Comparison of ENCODE assay signal across 12 cellular contexts in the genomic region with DNA sequence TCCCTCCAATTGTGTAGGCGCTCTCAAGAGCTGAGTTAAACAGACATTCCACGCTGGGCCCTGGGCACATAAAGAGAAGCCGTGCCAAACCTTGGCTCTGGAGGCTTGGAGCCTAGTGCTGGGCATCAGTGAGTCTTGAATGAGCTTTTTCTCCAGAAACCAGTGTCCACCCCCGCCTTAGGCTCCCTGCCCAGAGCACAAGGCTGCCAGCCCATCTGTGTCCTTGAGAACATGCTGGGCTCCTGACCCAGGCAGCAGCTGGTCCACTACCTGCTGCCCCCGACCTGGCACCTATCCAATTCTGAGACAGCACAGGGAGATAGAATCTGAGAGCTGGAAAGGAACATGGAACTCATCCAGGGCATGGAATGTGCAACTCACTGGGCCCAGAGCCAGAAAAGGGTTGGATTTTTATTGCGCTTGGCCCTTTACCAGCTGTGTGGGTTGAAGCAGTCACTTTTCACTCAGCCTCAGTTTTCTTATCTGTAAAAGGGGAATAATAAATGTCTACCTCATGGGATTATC.
A peak's percentile ranks its signal among the peaks of the same experiment; 100 is the strongest.
DNase-seq lines count a peak whose midpoint lies in the region; ATAC-seq and TF ChIP-seq lines count a peak whose summit lies in the region.
"Had no signal": no experiment of that assay in that cellular context is flagged by ENCODE, and none has a peak within 500 bp of the region (broad histone marks: within the 10 kb centered on the region; RNA-seq: fewer than 3 reads in every experiment).

No MANE protein-coding gene starts in this region.

- TF ChIP-seq POLR2A in heart left ventricle (IDR thresholded peaks at IDR 0.05) (no peak), thyroid gland (IDR thresholded peaks at IDR 0.05) (no peak)

- H3K27ac ChIP-seq in heart left ventricle (no peak overlapping the region), right cardiac atrium (ENCODE audit: low read length) (no peak overlapping the region), thyroid gland (no peak overlapping the region)
- H3K27ac ChIP-seq: SK-N-MC had no signal

- DNase-seq in heart left ventricle, result peak in 3 of 5 donors; percentile 29 to 60 (median 60)
- DNase-seq in right cardiac atrium, result no peak
- DNase-seq in NCI-H524 (lab: John Stamatoyannopoulos, UW), result peak; percentile 69 to 79
- peak; percentile 3 to 13 for DNase-seq in cardiac fibroblast (ENCODE audit: low read depth in 2 of 2)
- DNase-seq in thyroid gland, result peak; percentile 88 to 95
- no peak for DNase-seq in activated CD8-positive, alpha-beta T cell treated with anti-CD3 and anti-CD28 coated beads, Interleukin-2, amount 10 ng/mL, durations not matched to agents 7 days and 5 days
- DNase-seq in left colon, result no peak
- no peak for DNase-seq in CD14-positive monocyte (ENCODE audit: low spot score)
- DNase-seq: activated CD4-positive, alpha-beta T cell treated with anti-CD3 and anti-CD28 coated beads, Interleukin-2, amount 50 U/mL, for 4 hours; Kasumi-1; mesenchymal stem cell had no signal

- CTCF ChIA-PET in activated CD8-positive, alpha-beta T cell treated with anti-CD3 and anti-CD28 coated beads, Interleukin-2, amount 10 ng/mL, durations not matched to agents 7 days and 5 days (lab: Charles Lee), result no interaction called here

- 46 to 49% (median 46%) methylated on average over 6 of the region's 6 CpGs for WGBS in heart left ventricle, 4 donors
- 58% methylated on average over 6 of the region's 6 CpGs for WGBS in right cardiac atrium
- WGBS in thyroid gland, 2 donors, result 22 to 37% methylated on average over 6 of the region's 6 CpGs

- intact Hi-C loops in heart left ventricle (cut with DNase I), result no loop called here
- intact Hi-C loops in right cardiac atrium (cut with DNase I), result no loop called here
- intact Hi-C loops in thyroid gland (cut with DNase I), result no loop called here
- intact Hi-C loops in left colon (cut with DNase I, micrococcal nuclease), result no loop called here
- intact Hi-C loops in CD14-positive monocyte (cut with micrococcal nuclease), result no loop called here

- H3K9me3 Mint-ChIP-seq in activated CD8-positive, alpha-beta T cell treated with anti-CD3 and anti-CD28 coated beads, Interleukin-2, amount 10 ng/mL, durations not matched to agents 7 days and 5 days (ENCODE audit: insufficient read depth), result no peaks in the 10 kb centered on the region
- peaks cover 0 to 2% (median 0%) of the 10 kb centered on the region in 7 donors for H3K9me3 Mint-ChIP-seq in CD14-positive monocyte

- H3K4me1 ChIP-seq in heart left ventricle (no peaks in the 10 kb centered on the region), right cardiac atrium (ENCODE audit: control insufficient read depth, insufficient read depth, low read length) (no peaks in the 10 kb centered on the region), thyroid gland (no peaks in the 10 kb centered on the region)

- peaks cover 0 to 13% (median 5%) of the 10 kb centered on the region in 9 donors for H3K27me3 ChIP-seq in heart left ventricle
- H3K27me3 ChIP-seq in right cardiac atrium (ENCODE audit: control insufficient read depth, insufficient read depth), result peaks cover 5% of the 10 kb centered on the region
- no peaks in the 10 kb centered on the region for H3K27me3 ChIP-seq in thyroid gland

- H3K36me3 ChIP-seq in heart left ventricle, result no peaks in the 10 kb centered on the region
- H3K36me3 ChIP-seq in thyroid gland, result no peaks in the 10 kb centered on the region

- H3K9me3 ChIP-seq in heart left ventricle (no peaks in the 10 kb centered on the region), right cardiac atrium (ENCODE audit: control insufficient read depth, low read length) (no peaks in the 10 kb centered on the region), thyroid gland (no peaks in the 10 kb centered on the region)

- H3K27ac Mint-ChIP-seq in activated CD8-positive, alpha-beta T cell treated with anti-CD3 and anti-CD28 coated beads, Interleukin-2, amount 10 ng/mL, durations not matched to agents 7 days and 5 days, result no peak overlapping the region
- H3K27ac Mint-ChIP-seq in CD14-positive monocyte, result no peak overlapping the region

- H3K27me3 Mint-ChIP-seq in activated CD8-positive, alpha-beta T cell treated with anti-CD3 and anti-CD28 coated beads, Interleukin-2, amount 10 ng/mL, durations not matched to agents 7 days and 5 days (ENCODE audit: low read depth), result peaks cover 25% of the 10 kb centered on the region
- H3K27me3 Mint-ChIP-seq in CD14-positive monocyte (ENCODE audit: low read depth in 3 of 3), result peaks cover 13 to 27% (median 17%) of the 10 kb centered on the region in 3 donors

- no peak overlapping the region for H3K4me3 Mint-ChIP-seq in activated CD8-positive, alpha-beta T cell treated with anti-CD3 and anti-CD28 coated beads, Interleukin-2, amount 10 ng/mL, durations not matched to agents 7 days and 5 days
- no peak overlapping the region for H3K4me3 Mint-ChIP-seq in CD14-positive monocyte

- POLR2A ChIA-PET in activated CD8-positive, alpha-beta T cell treated with anti-CD3 and anti-CD28 coated beads, Interleukin-2, amount 10 ng/mL, durations not matched to agents 7 days and 5 days (lab: Charles Lee), result no interaction called here

- H3K4me3 ChIP-seq in heart left ventricle (no peak overlapping the region), right cardiac atrium (ENCODE audit: low read length) (no peak overlapping the region), cardiac fibroblast (replicated peaks in 1 of 2; ENCODE audit: low read depth in 2 of 2, low read length in 2 of 2) (no peak overlapping the region), thyroid gland (replicated peaks in 1 of 3) (no peak overlapping the region)
- H3K4me3 ChIP-seq: SK-N-MC had no signal

- ATAC-seq in heart left ventricle (peak in 3 of 4 donors; percentile 29 to 64 (median 56)), right cardiac atrium (no peak), left colon (no peak)
- no peak for ATAC-seq in activated CD8-positive, alpha-beta T cell treated with anti-CD3 and anti-CD28 coated beads, Interleukin-2, amount 10 ng/mL, durations not matched to agents 7 days and 5 days

- TF ChIP-seq CTCF in heart left ventricle (IDR thresholded peaks at IDR 0.05), result no peak
- no peak for TF ChIP-seq CTCF in cardiac fibroblast (IDR thresholded peaks at IDR 0.05; ENCODE audit: low read depth, low read length)
- TF ChIP-seq CTCF in thyroid gland (IDR thresholded peaks at IDR 0.05), result no peak
- no peak for TF ChIP-seq CTCF in CD14-positive monocyte (IDR thresholded peaks at IDR 0.05)

- no peaks in the 10 kb centered on the region for H3K4me1 Mint-ChIP-seq in activated CD8-positive, alpha-beta T cell treated with anti-CD3 and anti-CD28 coated beads, Interleukin-2, amount 10 ng/mL, durations not matched to agents 7 days and 5 days (ENCODE audit: low read depth)
- H3K4me1 Mint-ChIP-seq in CD14-positive monocyte, result no peaks in the 10 kb centered on the region

- no peaks in the 10 kb centered on the region for H3K36me3 Mint-ChIP-seq in activated CD8-positive, alpha-beta T cell treated with anti-CD3 and anti-CD28 coated beads, Interleukin-2, amount 10 ng/mL, durations not matched to agents 7 days and 5 days (ENCODE audit: low read depth)
- H3K36me3 Mint-ChIP-seq in CD14-positive monocyte, result no peaks in the 10 kb centered on the region

Comparison
In these comparisons a context has a peak if more than half of its experiments do, and no peak if none do; other contexts are left out.
1. ATAC-seq: peak in heart left ventricle (3 of 4); none in right cardiac atrium (0 of 2), activated CD8-positive, alpha-beta T cell treated with anti-CD3 and anti-CD28 coated beads, Interleukin-2, amount 10 ng/mL, durations not matched to agents 7 days and 5 days (single experiment) and left colon (single experiment).
2. DNase-seq: peak in heart left ventricle (3 of 5), NCI-H524 (2 of 2), cardiac fibroblast (2 of 2) and thyroid gland (2 of 2); none in right cardiac atrium (0 of 3), activated CD8-positive, alpha-beta T cell treated with anti-CD3 and anti-CD28 coated beads, Interleukin-2, amount 10 ng/mL, durations not matched to agents 7 days and 5 days (single experiment), left colon (0 of 2) and CD14-positive monocyte (single experiment).